In the genomic region with DNA sequence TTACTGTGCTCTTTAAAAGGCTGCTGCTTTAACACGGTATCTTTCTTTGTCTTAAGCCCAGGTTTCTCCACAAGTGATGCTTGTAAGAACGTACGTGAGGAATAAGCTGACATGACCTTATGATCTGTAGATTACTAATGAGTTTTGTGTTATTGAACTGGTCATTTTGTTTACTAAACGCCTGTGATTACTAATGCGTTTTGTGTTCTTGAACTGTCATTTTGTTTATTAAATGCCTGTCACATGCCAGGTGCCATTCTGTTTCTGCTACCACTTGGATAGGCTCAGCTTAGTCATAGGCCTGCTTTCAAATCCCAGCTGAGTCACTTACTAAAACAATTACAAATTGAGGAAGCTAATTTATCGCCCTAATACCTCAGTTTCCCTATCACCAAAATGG, we compare ENCODE assay signal across 20 cellular contexts. TPM values are rescaled to one million over a fixed set of nuclear protein-coding genes. Genes with fewer than 3 reads are reported as not detected.
A peak's percentile ranks its signal among the peaks of the same experiment; 100 is the strongest.
DNase-seq lines count a peak whose midpoint lies in the region; FAIRE-seq and TF ChIP-seq lines count a peak whose summit lies in the region.
"Had no signal": no experiment of that assay in that cellular context is flagged by ENCODE, and none has a peak within 500 bp of the region (broad histone marks: within the 10 kb centered on the region; RNA-seq: fewer than 3 reads in every experiment).

No MANE protein-coding gene starts in this region.

- POLR2A ChIA-PET in PC-9 (lab: Charles Lee; ENCODE audit: unreplicated experiment) = no interaction called here

- H3F3A ChIP-seq in PC-9 (ENCODE audit: insufficient read depth, low read depth) = no peaks in the 10 kb centered on the region

- no peaks in the 10 kb centered on the region for H3K36me3 ChIP-seq in BLaER1 treated with 17β-estradiol and CSF1 and Interleukin-3, amounts not matched to agents 10 nM and 100 nM
- H3K36me3 ChIP-seq in KMS-11 (ENCODE audit: insufficient read depth) (0 out of 2 replicates have a peak, but pooled peaks cover 3% of the 10 kb centered on the region), astrocyte (ENCODE audit: insufficient read depth, low read length) (no peaks in the 10 kb centered on the region), WERI-Rb-1 (no peaks in the 10 kb centered on the region), PC-9 (ENCODE audit: low read depth) (no peaks in the 10 kb centered on the region)

- peak overlapping the region in 3 of 11 experiments; percentile 16 to 28 (median 19); a peak in 4 of 22 replicates for H3K9ac ChIP-seq in BLaER1 treated with 17β-estradiol and CSF1 and Interleukin-3, amounts not matched to agents 10 nM and 100 nM
- H3K9ac ChIP-seq in KMS-11 (no peak overlapping the region; the same call in 1 of the 2 replicates), astrocyte (ENCODE audit: low read length) (no peak overlapping the region)

- TF ChIP-seq CTCF in KMS-11 (conservative IDR thresholded peaks at IDR 0.05; ENCODE audit: low read depth, low read length) (no peak), astrocyte (IDR thresholded peaks at IDR 0.05; ENCODE audit: insufficient read depth, low read depth, low read length) (no peak), WERI-Rb-1 (IDR thresholded peaks at IDR 0.05; ENCODE audit: low read depth, low read length) (no peak), PC-9 (conservative IDR thresholded peaks at IDR 0.05) (no peak)

- intact Hi-C loops in PC-9 (cut with micrococcal nuclease; ENCODE audit: unreplicated experiment) = no loop called here

- H3K27me3 ChIP-seq in BLaER1 treated with 17β-estradiol and CSF1 and Interleukin-3, amounts not matched to agents 10 nM and 100 nM = no peaks in the 10 kb centered on the region
- H3K27me3 ChIP-seq in KMS-11 (ENCODE audit: insufficient read depth, low read depth) (no peaks in the 10 kb centered on the region), astrocyte (ENCODE audit: insufficient read depth, low read length) (no peaks in the 10 kb centered on the region), WERI-Rb-1 (ENCODE audit: insufficient read depth, low read depth, severe bottlenecking) (no peaks in the 10 kb centered on the region), PC-9 (ENCODE audit: insufficient read depth, low read depth) (no peaks in the 10 kb centered on the region)

- H3K4me1 Mint-ChIP-seq in astrocyte (ENCODE audit: low read depth, unreplicated experiment) = peaks cover 11% of the 10 kb centered on the region

- CTCF ChIA-PET in PC-9 (lab: Charles Lee) = no interaction called here

- H2AFZ ChIP-seq in KMS-11 (ENCODE audit: low read depth) (no peak overlapping the region), astrocyte (ENCODE audit: low read depth, low read length) (no peak overlapping the region), PC-9 (no peak overlapping the region)

- H3K9me2 ChIP-seq in PC-9 (ENCODE audit: insufficient read depth) = no peaks in the 10 kb centered on the region

- peak; percentile 63 for FAIRE-seq in astrocyte (lab: Jason Lieb, UNC)
- FAIRE-seq: D721Med, H1 had no signal

- no peaks in the 10 kb centered on the region for H4K20me1 ChIP-seq in BLaER1 treated with 17β-estradiol and CSF1 and Interleukin-3, amounts not matched to agents 10 nM and 100 nM
- H4K20me1 ChIP-seq in KMS-11 (ENCODE audit: insufficient read depth) = no peaks in the 10 kb centered on the region
- no peaks in the 10 kb centered on the region for H4K20me1 ChIP-seq in astrocyte (ENCODE audit: insufficient read depth, low read length)
- H4K20me1 ChIP-seq in PC-9 (ENCODE audit: insufficient read depth) = no peaks in the 10 kb centered on the region

- H3K27ac Mint-ChIP-seq in astrocyte (ENCODE audit: unreplicated experiment) = no peak overlapping the region
- H3K27ac Mint-ChIP-seq: B cell; CD14-positive monocyte; CD8-positive, alpha-beta T cell; IgD-negative memory B cell had no signal

- peaks cover 30% of the 10 kb centered on the region; the same call in 1 of the 2 replicates for H3K79me2 ChIP-seq in KMS-11 (ENCODE audit: insufficient read depth, low read depth)
- H3K79me2 ChIP-seq in astrocyte (ENCODE audit: insufficient read depth, low read length) = no peaks in the 10 kb centered on the region
- H3K79me2 ChIP-seq in PC-9 (ENCODE audit: low read depth) = no peaks in the 10 kb centered on the region

- no peak overlapping the region for H3K4me3 Mint-ChIP-seq in astrocyte (ENCODE audit: unreplicated experiment)
- H3K4me3 Mint-ChIP-seq: B cell; CD14-positive monocyte; CD8-positive, alpha-beta T cell; IgD-negative memory B cell had no signal

- H3K9me3 ChIP-seq in BLaER1 treated with 17β-estradiol and CSF1 and Interleukin-3, amounts not matched to agents 10 nM and 100 nM (replicated peaks in 1 of 11) = 0 out of 22 replicates have a peak, but pooled peaks cover 0 to 3% (median 0%) of the 10 kb centered on the region in 11 experiments
- H3K9me3 ChIP-seq in astrocyte (ENCODE audit: insufficient read depth, low read depth, low read length) (no peaks in the 10 kb centered on the region), WERI-Rb-1 (ENCODE audit: severe bottlenecking) (no peaks in the 10 kb centered on the region), PC-9 (ENCODE audit: insufficient read depth, low read depth) (no peaks in the 10 kb centered on the region)

- no peak for DNase-seq in astrocyte (ENCODE audit: low read depth)
- peak; percentile 20 for DNase-seq in myocyte (ENCODE audit: low read depth)
- no peak for DNase-seq in NCI-H226
- DNase-seq in WERI-Rb-1 = no peak
- no peak for DNase-seq in PC-9
- no peak for DNase-seq in HT-29 (ENCODE audit: low spot score)
- DNase-seq: 8988T; CD8-positive, alpha-beta T cell; COR-L47; DMS153; DMS79 treated with DMSO at 0.1 percent for 48 hours; EL; GDM1 had no signal

- no TSS peak for BruUV-seq in PC-9 (replicated peaks; lab: Mats Ljungman, UMichigan)

- H3K27ac ChIP-seq in BLaER1 treated with 17β-estradiol and CSF1 and Interleukin-3, amounts not matched to agents 10 nM and 100 nM = peak overlapping the region in 10 of 11 experiments; percentile 86 to 95 (median 92); a peak in 19 of 22 replicates
- peak overlapping the region; percentile 44; the same call in 1 of the 2 replicates for H3K27ac ChIP-seq in KMS-11
- no peak overlapping the region for H3K27ac ChIP-seq in astrocyte (ENCODE audit: low read depth, low read length)
- no peak overlapping the region for H3K27ac ChIP-seq in WERI-Rb-1
- H3K27ac ChIP-seq in PC-9 = no peak overlapping the region

- no peaks in the 10 kb centered on the region for H3K9me3 Mint-ChIP-seq in astrocyte (ENCODE audit: unreplicated experiment)
- H3K9me3 Mint-ChIP-seq: CD14-positive monocyte; CD8-positive, alpha-beta T cell had no signal

- H3K4me1 ChIP-seq in BLaER1 treated with 17β-estradiol and CSF1 and Interleukin-3, amounts not matched to agents 10 nM and 100 nM = peaks cover 78 to 92% (median 89%) of the 10 kb centered on the region in 10 experiments
- peaks cover 67% of the 10 kb centered on the region for H3K4me1 ChIP-seq in KMS-11 (ENCODE audit: low read depth, poor library complexity, severe bottlenecking)
- H3K4me1 ChIP-seq in astrocyte (ENCODE audit: insufficient read depth, low read length) = no peaks in the 10 kb centered on the region
- H3K4me1 ChIP-seq in PC-9 (replicated peaks; ENCODE audit: insufficient read depth) = no peaks in the 10 kb centered on the region

- peak overlapping the region; percentile 60 to 89 (median 79) for H3K4me2 ChIP-seq in BLaER1 treated with 17β-estradiol and CSF1 and Interleukin-3, amounts not matched to agents 10 nM and 100 nM
- H3K4me2 ChIP-seq in KMS-11 (peak overlapping the region; percentile 5; the same call in 1 of the 2 replicates), astrocyte (ENCODE audit: low read length) (no peak overlapping the region), PC-9 (no peak overlapping the region)

- no peaks in the 10 kb centered on the region for H3K36me3 Mint-ChIP-seq in astrocyte (ENCODE audit: low read depth, unreplicated experiment)
- H3K36me3 Mint-ChIP-seq: CD14-positive monocyte; CD8-positive, alpha-beta T cell; IgD-negative memory B cell had no signal

- no peak overlapping the region for H3K4me3 ChIP-seq in BLaER1 treated with 17β-estradiol and CSF1 and Interleukin-3, amounts not matched to agents 10 nM and 100 nM
- H3K4me3 ChIP-seq in KMS-11 (IDR thresholded peaks at IDR 0.05; ENCODE audit: insufficient read depth, low read depth, low read length) = no peak overlapping the region
- no peak overlapping the region for H3K4me3 ChIP-seq in astrocyte (ENCODE audit: insufficient read depth, low read depth, low read length)
- no peak overlapping the region for H3K4me3 ChIP-seq in WERI-Rb-1 (ENCODE audit: low read depth, low read length)
- no peak overlapping the region for H3K4me3 ChIP-seq in PC-9

- peaks cover 10% of the 10 kb centered on the region for H3K27me3 Mint-ChIP-seq in astrocyte (ENCODE audit: low read depth, unreplicated experiment)
- H3K27me3 Mint-ChIP-seq: B cell, IgD-negative memory B cell had no signal

RNA-seq across cellular contexts. Expression of a gene that starts 4.6 kb away (rescaled TPM):
- not detected in 2 replicates for total RNA-seq in astrocyte
- total RNA-seq in myocyte = 5.3 and 5.6 TPM in 2 replicates
- 0.23 TPM for polyA plus RNA-seq in myocyte (2012)
- not detected in 2 replicates for total RNA-seq in PC-9 (2021)
- not detected in 2 replicates for total RNA-seq in HT-29 (2014; rRNA removed; shearing (Covaris generic))
- total RNA-seq: B cell; CD8-positive, alpha-beta T cell had no signal
- polyA plus RNA-seq: IgD-negative memory B cell had no signal

Comparison
In these comparisons a context has a peak if more than half of its experiments do, and no peak if none do; other contexts are left out.
1. H3K27ac ChIP-seq: peak in BLaER1 treated with 17β-estradiol and CSF1 and Interleukin-3, amounts not matched to agents 10 nM and 100 nM (10 of 11) and KMS-11 (single experiment); none in astrocyte (single experiment), WERI-Rb-1 (single experiment) and PC-9 (single experiment).
2. H3K4me2 ChIP-seq: peak in BLaER1 treated with 17β-estradiol and CSF1 and Interleukin-3, amounts not matched to agents 10 nM and 100 nM (11 of 11) and KMS-11 (single experiment); none in astrocyte (single experiment) and PC-9 (single experiment).